In the genomic region with DNA sequence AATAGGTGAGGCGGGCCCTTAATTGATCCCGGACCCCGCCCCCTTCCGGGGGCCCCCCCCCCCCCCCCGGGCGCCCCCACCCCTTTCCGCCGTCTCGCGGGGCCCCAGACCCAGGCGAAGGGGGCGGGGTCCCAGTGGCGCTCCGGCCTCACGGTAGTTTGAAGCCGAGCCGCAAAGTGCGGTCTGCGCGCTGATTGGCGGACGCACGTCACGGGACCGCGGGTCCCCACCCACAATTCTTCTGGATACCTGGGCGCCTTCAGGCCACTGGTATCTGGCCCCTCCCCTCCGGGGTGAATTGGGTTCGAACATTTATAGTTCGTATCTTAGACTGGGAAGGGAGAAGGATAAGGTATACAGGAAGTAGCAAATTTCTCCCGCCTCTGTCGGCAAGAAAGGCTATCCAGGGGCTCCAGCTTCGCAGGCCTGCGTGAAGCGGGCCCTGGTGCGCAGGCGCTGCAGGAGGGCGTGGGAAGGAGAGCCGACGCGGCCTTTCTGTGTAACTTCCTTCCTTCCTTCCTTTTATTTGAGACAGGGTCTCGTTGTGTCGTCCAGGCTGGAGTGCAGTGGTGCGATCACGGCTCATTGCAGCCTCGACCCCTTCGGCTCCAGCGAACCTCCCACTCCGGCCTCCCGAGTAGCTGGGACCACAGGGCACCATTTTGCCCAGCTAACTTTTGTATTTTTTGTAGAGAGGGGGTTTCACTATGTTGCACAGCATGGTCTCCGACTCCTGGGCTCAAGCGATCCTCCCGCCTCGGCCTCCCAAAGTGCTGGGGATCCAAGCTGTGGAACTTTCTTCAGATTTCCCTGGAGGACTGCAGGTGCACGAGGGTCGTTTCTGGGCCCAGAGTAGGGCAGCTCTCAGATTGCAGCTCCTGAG, we compare ENCODE assay signal across 8 cellular contexts. TPM values are rescaled to one million over a fixed set of nuclear protein-coding genes. Genes with fewer than 3 reads are reported as not detected.
DNase-seq lines count a peak whose midpoint lies in the region; ATAC-seq, FAIRE-seq and TF ChIP-seq lines count a peak whose summit lies in the region.

No MANE protein-coding gene starts in this region.

- peaks cover 8% of the 10 kb centered on the region for H4K20me1 ChIP-seq in keratinocyte (ENCODE audit: control insufficient read depth, extremely low read depth, insufficient read depth, low read length)

- H3K9ac ChIP-seq in keratinocyte (ENCODE audit: control insufficient read depth, extremely low read depth, insufficient read depth, low read length): peak overlapping the region; percentile 83

- no peaks in the 10 kb centered on the region for H3K9me3 ChIP-seq in keratinocyte (ENCODE audit: control insufficient read depth, low read depth, low read length)

- H3K9me1 ChIP-seq in keratinocyte (ENCODE audit: control insufficient read depth, extremely low read depth, insufficient read depth, low read length): no peaks in the 10 kb centered on the region

- no peaks in the 10 kb centered on the region for H3K27me3 ChIP-seq in keratinocyte (ENCODE audit: control insufficient read depth, extremely low read depth, insufficient read depth, low read length)

- H3K27ac ChIP-seq in keratinocyte (ENCODE audit: control insufficient read depth, insufficient read depth, low read length): peak overlapping the region; percentile 86

- peaks cover 1 to 11% of the 10 kb centered on the region in 2 experiments for H3K36me3 ChIP-seq in keratinocyte (ENCODE audit: control insufficient read depth in 2 of 2, extremely low read depth in 1 of 2, insufficient read depth in 2 of 2, low read length in 2 of 2)

- TF ChIP-seq CTCF in AG09319 (IDR thresholded peaks at IDR 0.05; ENCODE audit: low read depth, low read length): no peak
- TF ChIP-seq CTCF in keratinocyte (optimal IDR thresholded peaks at IDR 0.05 in 1 of 3, IDR thresholded peaks at IDR 0.05 in 1 of 3, conservative IDR thresholded peaks at IDR 0.05 in 1 of 3; ENCODE audit: extremely low read depth in 1 of 3, insufficient read depth in 2 of 3, low read length in 3 of 3): no peak

- H3K4me2 ChIP-seq in keratinocyte (ENCODE audit: control insufficient read depth, extremely low read depth, insufficient read depth, low read depth, low read length): peak overlapping the region; percentile 88

- peak; percentile 80 for ATAC-seq in GM19035 (IDR thresholded peaks at IDR 0.05; ENCODE audit: unreplicated experiment)
- ATAC-seq in HG03342 (IDR thresholded peaks at IDR 0.05; ENCODE audit: unreplicated experiment): peak; percentile 83

- H3K4me1 ChIP-seq in keratinocyte (ENCODE audit: control insufficient read depth, extremely low read depth, insufficient read depth, low read length): peaks cover 24% of the 10 kb centered on the region

- peak overlapping the region; percentile 46 to 85 (median 71) for H3K4me3 ChIP-seq in keratinocyte (ENCODE audit: control insufficient read depth in 2 of 3, extremely low read depth in 1 of 3, insufficient read depth in 2 of 3, low read depth in 1 of 3, low read length in 3 of 3)

- H2AFZ ChIP-seq in keratinocyte (ENCODE audit: control insufficient read depth, low read length): peak overlapping the region; percentile 95

- DNase-seq in AG09319 (ENCODE audit: extremely low read depth, low read depth) (peak; percentile 85), NCI-H345 treated with DMSO at 0.1 percent for 48 hours (lab: John Stamatoyannopoulos, UW; ENCODE audit: unreplicated experiment) (peak; percentile 98), cerebellar cortex (ENCODE audit: low spot score) (peak; percentile 94), keratinocyte (ENCODE audit: low read depth, low spot score) (peak; percentile 73)
- DNase-seq in activated CD4-positive, CD25-positive, alpha-beta regulatory T cell treated with anti-CD3 and anti-CD28 coated beads, Interleukin-2, amount 50 U/mL, for 16 hours (ENCODE audit: low read depth, low spot score): peak; percentile 96
- DNase-seq in stimulated activated CD4-positive, alpha-beta T cell treated with anti-CD3 and anti-CD28 coated beads, Interleukin-12 subunit alpha, Interleukin-12 subunit beta, amount 100 ng/mL, for 48 hours (ENCODE audit: low read depth in 2 of 3, low spot score in 1 of 3): peak; percentile 95 to 97 (median 95)

- peaks cover 35% of the 10 kb centered on the region for H3K79me2 ChIP-seq in keratinocyte (ENCODE audit: control insufficient read depth, insufficient read depth, low read length)

- FAIRE-seq in keratinocyte (lab: Jason Lieb, UNC): no peak

- dilution Hi-C loops in keratinocyte (cut with MboI; ENCODE audit: extremely low pct_ligation_motif_present, low sequenced_read_pairs): no loop called here

RNA-seq across cellular contexts. Expression of a gene that starts 0.6 kb away (rescaled TPM):
- 110 to 245 TPM (median 142 TPM) in 3 replicates for polyA plus RNA-seq in keratinocyte
- polyA plus RNA-seq in keratinocyte (2011; ENCODE audit: low read depth): 89.4 TPM
- polyA plus RNA-seq in keratinocyte (2011; cell fraction: cytosol; rRNA removed): 146 and 208 TPM in 2 replicates
- polyA plus RNA-seq in keratinocyte (2011; cell fraction: nucleus; rRNA removed): 80.9 and 133 TPM in 2 replicates
- polyA plus RNA-seq in keratinocyte (2012; ENCODE audit: low replicate concordance): 167 and 266 TPM in 2 replicates
- 13.2 to 72.1 TPM (median 20.4 TPM) in 3 replicates for polyA minus RNA-seq in keratinocyte
- polyA minus RNA-seq in keratinocyte (2011; cell fraction: cytosol; rRNA and poly(A)+ RNA removed): 154 TPM
- 16.4 and 24.3 TPM in 2 replicates for polyA minus RNA-seq in keratinocyte (2011; cell fraction: nucleus; rRNA and poly(A)+ RNA removed)

RNA-seq across cellular contexts. Expression of a gene that starts 36.0 kb away (rescaled TPM):
- polyA plus RNA-seq in keratinocyte: 8.2 to 15.1 TPM (median 11.3 TPM) in 3 replicates
- polyA plus RNA-seq in keratinocyte (2011; ENCODE audit: low read depth): 30.8 TPM
- 6.8 and 11.0 TPM in 2 replicates for polyA plus RNA-seq in keratinocyte (2011; cell fraction: cytosol; rRNA removed)
- 13.7 and 23.3 TPM in 2 replicates for polyA plus RNA-seq in keratinocyte (2011; cell fraction: nucleus; rRNA removed)
- 8.3 and 20.5 TPM in 2 replicates for polyA plus RNA-seq in keratinocyte (2012; ENCODE audit: low replicate concordance)
- polyA minus RNA-seq in keratinocyte: 14.8 to 87.2 TPM (median 38.5 TPM) in 3 replicates
- polyA minus RNA-seq in keratinocyte (2011; cell fraction: cytosol; rRNA and poly(A)+ RNA removed): 15.9 TPM
- 49.0 and 84.9 TPM in 2 replicates for polyA minus RNA-seq in keratinocyte (2011; cell fraction: nucleus; rRNA and poly(A)+ RNA removed)

Comparison
In these comparisons a context has a peak if more than half of its experiments do, and no peak if none do; other contexts are left out.
1. Peak in every context shown above with its lines: DNase-seq, ATAC-seq, H3K4me3 ChIP-seq and H3K27ac ChIP-seq.